21 cellular contexts compared by ENCODE assay signal in the genomic region with DNA sequence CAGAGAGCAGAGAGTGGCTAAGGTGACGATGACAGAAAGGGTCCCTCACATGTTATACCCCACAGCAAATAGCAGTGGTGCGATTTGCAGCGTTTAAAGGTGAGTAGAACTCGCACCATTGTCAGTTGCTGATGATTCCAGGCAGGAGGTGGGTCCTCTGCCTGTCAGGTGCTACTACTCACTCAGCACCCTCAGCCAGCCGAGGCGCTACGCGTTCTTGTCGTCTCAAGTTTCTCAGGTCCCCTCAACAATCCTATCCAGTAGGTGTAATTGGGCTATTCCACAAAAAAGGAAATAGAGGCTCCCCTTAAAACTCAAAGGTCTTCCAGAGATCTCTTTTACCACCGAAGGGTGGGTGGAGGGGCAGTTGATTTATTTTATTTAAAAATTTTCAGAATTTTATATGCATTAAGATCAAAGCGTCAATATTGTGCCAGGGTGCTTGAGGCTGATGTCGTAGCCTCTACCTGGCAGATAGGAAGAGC. TPM values are rescaled to one million over a fixed set of nuclear protein-coding genes. Genes with fewer than 3 reads are reported as not detected.
"Had no signal": no experiment of that assay in that cellular context is flagged by ENCODE, and none has a peak within 500 bp of the region (broad histone marks: within the 10 kb centered on the region; RNA-seq: fewer than 3 reads in every experiment).

No MANE protein-coding gene starts in this region.

- H3K36me3 ChIP-seq: brain microvascular endothelial cell, ovary, sigmoid colon, spleen, stomach, uterus had no signal

- H3K9me3 ChIP-seq: ovary, sigmoid colon, spleen, stomach, testis, uterus had no signal

- H3K4me3 ChIP-seq: ovary, sigmoid colon, spleen, stomach, uterus had no signal

- ATAC-seq: activated CD8-positive, alpha-beta T cell treated with anti-CD3 and anti-CD28 coated beads, Interleukin-2, amount 10 ng/mL, durations not matched to agents 7 days and 5 days; effector memory CD8-positive, alpha-beta T cell had no signal

- FAIRE-seq: frontal cortex had no signal

- H3K9me3 Mint-ChIP-seq: activated B cell treated with CpG ODN at 0.5 μM for 24 hours; activated CD4-positive, alpha-beta T cell treated with anti-CD3 and anti-CD28 coated beads, Interleukin-2, amount 10 ng/mL, durations not matched to agents 24 days and 14 days; activated naive CD8-positive, alpha-beta T cell treated with anti-CD3 and anti-CD28 coated beads, Interleukin-2, amount 10 ng/mL, durations not matched to agents 7 days and 5 days; effector memory CD8-positive, alpha-beta T cell; immature natural killer cell; naive B cell; T-helper 2 cell treated with Interferon-gamma antibody and Interleukin-4, amounts not matched to agents 5 μg/mL and 100 μg/mL, for 36 hours had no signal

- H3K27ac ChIP-seq: brain microvascular endothelial cell, ovary, sigmoid colon, spleen, testis, uterus had no signal

- H3K4me1 ChIP-seq: sigmoid colon, stomach, testis, uterus had no signal

- H3K4me3 Mint-ChIP-seq: activated B cell treated with CpG ODN at 0.5 μM for 24 hours; activated CD4-positive, alpha-beta T cell treated with anti-CD3 and anti-CD28 coated beads, Interleukin-2, amount 10 ng/mL, durations not matched to agents 24 days and 14 days; activated CD8-positive, alpha-beta T cell treated with anti-CD3 and anti-CD28 coated beads, Interleukin-2, amount 10 ng/mL, durations not matched to agents 7 days and 5 days; activated naive CD8-positive, alpha-beta T cell treated with anti-CD3 and anti-CD28 coated beads, Interleukin-2, amount 10 ng/mL, durations not matched to agents 7 days and 5 days; effector memory CD8-positive, alpha-beta T cell; immature natural killer cell; naive B cell; T-helper 2 cell treated with Interferon-gamma antibody and Interleukin-4, amounts not matched to agents 5 μg/mL and 100 μg/mL, for 36 hours had no signal

- H3K27ac Mint-ChIP-seq: activated B cell treated with CpG ODN at 0.5 μM for 24 hours; activated CD4-positive, alpha-beta T cell treated with anti-CD3 and anti-CD28 coated beads, Interleukin-2, amount 10 ng/mL, durations not matched to agents 24 days and 14 days; activated CD8-positive, alpha-beta T cell treated with anti-CD3 and anti-CD28 coated beads, Interleukin-2, amount 10 ng/mL, durations not matched to agents 7 days and 5 days; activated naive CD8-positive, alpha-beta T cell treated with anti-CD3 and anti-CD28 coated beads, Interleukin-2, amount 10 ng/mL, durations not matched to agents 7 days and 5 days; effector memory CD8-positive, alpha-beta T cell; immature natural killer cell; naive B cell; T-helper 2 cell treated with Interferon-gamma antibody and Interleukin-4, amounts not matched to agents 5 μg/mL and 100 μg/mL, for 36 hours had no signal

- H3K4me1 Mint-ChIP-seq: activated B cell treated with CpG ODN at 0.5 μM for 24 hours; activated CD4-positive, alpha-beta T cell treated with anti-CD3 and anti-CD28 coated beads, Interleukin-2, amount 10 ng/mL, durations not matched to agents 24 days and 14 days; activated naive CD8-positive, alpha-beta T cell treated with anti-CD3 and anti-CD28 coated beads, Interleukin-2, amount 10 ng/mL, durations not matched to agents 7 days and 5 days; immature natural killer cell; naive B cell had no signal

- H3K27me3 ChIP-seq: ovary, sigmoid colon, stomach, testis, uterus had no signal

- H3K36me3 Mint-ChIP-seq: activated naive CD8-positive, alpha-beta T cell treated with anti-CD3 and anti-CD28 coated beads, Interleukin-2, amount 10 ng/mL, durations not matched to agents 7 days and 5 days; immature natural killer cell; naive B cell had no signal

- DNase-seq: activated B cell treated with CpG ODN at 0.5 μM for 24 hours; activated CD4-positive, alpha-beta T cell treated with anti-CD3 and anti-CD28 coated beads, Interleukin-2, amount 10 ng/mL, durations not matched to agents 24 days and 14 days; activated CD8-positive, alpha-beta T cell treated with anti-CD3 and anti-CD28 coated beads, Interleukin-2, amount 10 ng/mL, durations not matched to agents 7 days and 5 days; activated naive CD4-positive, alpha-beta T cell; activated naive CD8-positive, alpha-beta T cell treated with anti-CD3 and anti-CD28 coated beads, Interleukin-2, amount 10 ng/mL, durations not matched to agents 7 days and 5 days; brain microvascular endothelial cell; cerebellar nuclear complex; effector memory CD8-positive, alpha-beta T cell; head of caudate nucleus; immature natural killer cell; naive B cell; ovary; sigmoid colon; spleen; testis; uterus had no signal

RNA-seq across cellular contexts. Expression of gene ELF5, which starts 18.3 kb away (rescaled TPM):
- total RNA-seq: activated B cell treated with CpG ODN at 0.5 μM for 24 hours; activated CD4-positive, alpha-beta T cell treated with anti-CD3 and anti-CD28 coated beads, Interleukin-2, amount 10 ng/mL, durations not matched to agents 24 days and 14 days; activated CD8-positive, alpha-beta T cell treated with anti-CD3 and anti-CD28 coated beads, Interleukin-2, amount 10 ng/mL, durations not matched to agents 7 days and 5 days; activated naive CD8-positive, alpha-beta T cell treated with anti-CD3 and anti-CD28 coated beads, Interleukin-2, amount 10 ng/mL, durations not matched to agents 7 days and 5 days; epithelial cell of proximal tubule; frontal cortex; mononuclear cell; ovary; sigmoid colon; uterus had no signal
- polyA plus RNA-seq: immature natural killer cell, ovary, sigmoid colon had no signal
